ENCODE assay signal across 11 cellular contexts in genomic region chr7:32879460-32879859, GRCh38. TPM values are rescaled to one million over a fixed set of nuclear protein-coding genes. Genes with fewer than 3 reads are reported as not detected.
DNase-seq lines count a peak whose midpoint lies in the region; ATAC-seq and TF ChIP-seq lines count a peak whose summit lies in the region.
"Had no signal": no experiment of that assay in that cellular context is flagged by ENCODE, and none has a peak within 500 bp of the region (broad histone marks: within the 10 kb centered on the region; RNA-seq: fewer than 3 reads in every experiment).

No MANE protein-coding gene starts in this region.

- no peaks in the 10 kb centered on the region for H3K36me3 ChIP-seq in prostate gland

- H3K4me3 ChIP-seq in prostate gland, result no peak overlapping the region

- H3K27ac ChIP-seq in prostate gland, result no peak overlapping the region
- H3K27ac ChIP-seq: C4-2B had no signal

- no peak for TF ChIP-seq POLR2A in prostate gland (IDR thresholded peaks at IDR 0.05)

- no peaks in the 10 kb centered on the region for H3K9me3 ChIP-seq in prostate gland

- TF ChIP-seq CTCF in progenitor cell of endocrine pancreas (IDR thresholded peaks at IDR 0.05; ENCODE audit: unreplicated experiment) (no peak), prostate gland (IDR thresholded peaks at IDR 0.05) (no peak)

- H3K27me3 Mint-ChIP-seq in T-helper 2 cell treated with Interferon-gamma antibody and Interleukin-4, amounts not matched to agents 5 μg/mL and 100 μg/mL, for 36 hours (ENCODE audit: low read depth), result no peaks in the 10 kb centered on the region
- no peaks in the 10 kb centered on the region for H3K27me3 Mint-ChIP-seq in effector memory CD8-positive, alpha-beta T cell
- H3K27me3 Mint-ChIP-seq in progenitor cell of endocrine pancreas, result no peaks in the 10 kb centered on the region
- H3K27me3 Mint-ChIP-seq: IgD-negative memory B cell had no signal

- H3K27me3 ChIP-seq in prostate gland (replicated peaks; ENCODE audit: insufficient read depth), result no peaks in the 10 kb centered on the region

- H3K36me3 Mint-ChIP-seq in T-helper 2 cell treated with Interferon-gamma antibody and Interleukin-4, amounts not matched to agents 5 μg/mL and 100 μg/mL, for 36 hours (ENCODE audit: low read depth), result peaks cover 20% of the 10 kb centered on the region
- peaks cover 45% of the 10 kb centered on the region for H3K36me3 Mint-ChIP-seq in effector memory CD8-positive, alpha-beta T cell (ENCODE audit: insufficient read depth)
- H3K36me3 Mint-ChIP-seq in progenitor cell of endocrine pancreas (ENCODE audit: insufficient read depth), result peaks cover 2% of the 10 kb centered on the region
- H3K36me3 Mint-ChIP-seq: IgD-negative memory B cell had no signal

- intact Hi-C loops in prostate gland (cut with DNase I), result no loop called here

- DNase-seq in T-helper 2 cell treated with Interferon-gamma antibody and Interleukin-4, amounts not matched to agents 5 μg/mL and 100 μg/mL, for 36 hours (ENCODE audit: low spot score), result no peak
- no peak for DNase-seq in T-helper 2 cell
- DNase-seq in NCI-H2171 treated with DMSO at 0.1 percent for 48 hours (lab: John Stamatoyannopoulos, UW), result peak; percentile 68
- no peak for DNase-seq in effector memory CD8-positive, alpha-beta T cell
- no peak for DNase-seq in progenitor cell of endocrine pancreas (ENCODE audit: low spot score, unreplicated experiment)
- DNase-seq in DMS79 (lab: John Stamatoyannopoulos, UW), result no peak
- DNase-seq in prostate gland (ENCODE audit: low spot score), result no peak
- no peak for DNase-seq in NCI-H1092 treated with DMSO at 0.1 percent for 48 hours (lab: John Stamatoyannopoulos, UW)

- no peaks in the 10 kb centered on the region for H3K9me3 Mint-ChIP-seq in T-helper 2 cell treated with Interferon-gamma antibody and Interleukin-4, amounts not matched to agents 5 μg/mL and 100 μg/mL, for 36 hours
- no peaks in the 10 kb centered on the region for H3K9me3 Mint-ChIP-seq in effector memory CD8-positive, alpha-beta T cell
- no peaks in the 10 kb centered on the region for H3K9me3 Mint-ChIP-seq in progenitor cell of endocrine pancreas (ENCODE audit: low read depth)
- H3K9me3 Mint-ChIP-seq: IgD-negative memory B cell had no signal

- no peak for ATAC-seq in effector memory CD8-positive, alpha-beta T cell (replicated peaks)
- ATAC-seq: esophagus mucosa had no signal

- WGBS in prostate gland, result 44% methylated on average over 2 of the region's 2 CpGs

- H3K4me1 ChIP-seq in prostate gland (replicated peaks), result peaks cover 5% of the 10 kb centered on the region

- no peak overlapping the region for H3K4me3 Mint-ChIP-seq in T-helper 2 cell treated with Interferon-gamma antibody and Interleukin-4, amounts not matched to agents 5 μg/mL and 100 μg/mL, for 36 hours
- peak overlapping the region; percentile 31 to 39 for H3K4me3 Mint-ChIP-seq in effector memory CD8-positive, alpha-beta T cell
- no peak overlapping the region for H3K4me3 Mint-ChIP-seq in progenitor cell of endocrine pancreas (ENCODE audit: low read depth)

- H3K27ac Mint-ChIP-seq in T-helper 2 cell treated with Interferon-gamma antibody and Interleukin-4, amounts not matched to agents 5 μg/mL and 100 μg/mL, for 36 hours, result peak overlapping the region; percentile 5
- peak overlapping the region in 1 of 2 donors; percentile 39 for H3K27ac Mint-ChIP-seq in effector memory CD8-positive, alpha-beta T cell
- peak overlapping the region; percentile 26 for H3K27ac Mint-ChIP-seq in progenitor cell of endocrine pancreas
- H3K27ac Mint-ChIP-seq: IgD-negative memory B cell had no signal

- peaks cover 27% of the 10 kb centered on the region for H3K4me1 Mint-ChIP-seq in T-helper 2 cell treated with Interferon-gamma antibody and Interleukin-4, amounts not matched to agents 5 μg/mL and 100 μg/mL, for 36 hours (ENCODE audit: low read depth)
- H3K4me1 Mint-ChIP-seq in effector memory CD8-positive, alpha-beta T cell (ENCODE audit: low read depth in 2 of 2), result peaks cover 30 to 51% of the 10 kb centered on the region in 2 donors
- peaks cover 25% of the 10 kb centered on the region for H3K4me1 Mint-ChIP-seq in progenitor cell of endocrine pancreas (ENCODE audit: low read depth)

RNA-seq across cellular contexts. Expression of gene KBTBD2, which starts 12.1 kb away (rescaled TPM):
- total RNA-seq in progenitor cell of endocrine pancreas (47.5 and 48.1 TPM in 2 replicates), prostate gland (10 to 100 TPM; 13.3 to 38.7 TPM)

Comparison
In these comparisons a context has a peak if more than half of its experiments do, and no peak if none do; other contexts are left out.
1. H3K4me3 Mint-ChIP-seq: peak in effector memory CD8-positive, alpha-beta T cell (2 of 2); none in T-helper 2 cell treated with Interferon-gamma antibody and Interleukin-4, amounts not matched to agents 5 μg/mL and 100 μg/mL, for 36 hours (single experiment) and progenitor cell of endocrine pancreas (single experiment).